15 cellular contexts compared by ENCODE assay signal in the genomic region with DNA sequence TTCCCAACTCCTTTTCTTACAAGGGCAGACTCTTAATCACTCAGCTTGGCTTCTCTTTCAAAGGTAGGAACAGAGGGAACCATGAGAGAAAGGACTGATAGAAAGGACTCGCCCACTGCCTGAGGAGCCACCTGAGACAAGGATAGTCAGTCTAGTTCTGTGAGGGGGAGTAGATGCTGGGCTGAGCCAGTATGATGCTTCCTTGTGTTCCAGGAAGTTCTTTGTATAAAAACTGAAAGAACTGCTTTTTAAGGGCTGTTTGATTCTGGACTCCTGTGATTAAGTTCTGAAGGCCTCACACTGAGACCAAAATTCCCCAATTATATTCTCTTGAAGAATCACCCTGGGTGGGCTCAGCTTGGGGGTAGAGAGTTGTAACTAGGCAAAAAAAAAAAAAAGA. TPM values are rescaled to one million over a fixed set of nuclear protein-coding genes. Genes with fewer than 3 reads are reported as not detected.
A peak's percentile ranks its signal among the peaks of the same experiment; 100 is the strongest.
DNase-seq lines count a peak whose midpoint lies in the region; TF ChIP-seq lines count a peak whose summit lies in the region.
"Had no signal": no experiment of that assay in that cellular context is flagged by ENCODE, and none has a peak within 500 bp of the region (broad histone marks: within the 10 kb centered on the region; RNA-seq: fewer than 3 reads in every experiment).

No MANE protein-coding gene starts in this region.

- H3K36me3 Mint-ChIP-seq in H9 (ENCODE audit: insufficient read depth in 1 of 3, low read depth in 3 of 3) = peaks cover 31 to 44% (median 43%) of the 10 kb centered on the region in 3 experiments
- no peaks in the 10 kb centered on the region for H3K36me3 Mint-ChIP-seq in neural crest cell (ENCODE audit: low read depth)

- no peak overlapping the region for H2AFZ ChIP-seq in H9 (ENCODE audit: low read length)

- H3K9ac ChIP-seq in H9 (ENCODE audit: extremely low read depth, insufficient read length, low read length) = peak overlapping the region; percentile 55

- no peaks in the 10 kb centered on the region for H3K27me3 Mint-ChIP-seq in H9 (ENCODE audit: low read depth)
- H3K27me3 Mint-ChIP-seq in neural crest cell (ENCODE audit: low read depth) = peaks cover 4% of the 10 kb centered on the region

- H3K9me3 Mint-ChIP-seq in H9 = no peaks in the 10 kb centered on the region
- H3K9me3 Mint-ChIP-seq in neural crest cell = peaks cover 2% of the 10 kb centered on the region
- H3K9me3 Mint-ChIP-seq: activated naive CD8-positive, alpha-beta T cell treated with anti-CD3 and anti-CD28 coated beads, Interleukin-2, amount 50 U/mL, for 24 hours; stimulated activated naive CD8-positive, alpha-beta T cell treated with anti-CD3 and anti-CD28 coated beads, Interleukin-15, Interleukin-2, amounts not matched to agents 100 ng/mL and 50 ng/mL, for 24 hours had no signal

- H3K27ac ChIP-seq in H9 (ENCODE audit: insufficient read length, low read depth, low read length) = peak overlapping the region; percentile 88
- H3K27ac ChIP-seq: lower lobe of right lung had no signal

- no peak overlapping the region for H2BK5ac ChIP-seq in H9 (ENCODE audit: insufficient read length, low read length)

- H2BK12ac ChIP-seq in H9 (ENCODE audit: insufficient read length, low read depth, low read length) = no peak overlapping the region

- H3K79me1 ChIP-seq in H9 (ENCODE audit: insufficient read depth, low read depth, low read length, poor library complexity, severe bottlenecking) = no peaks in the 10 kb centered on the region

- peaks cover 4% of the 10 kb centered on the region for H3K23me2 ChIP-seq in H9 (ENCODE audit: insufficient read length, low read depth, low read length, poor library complexity, severe bottlenecking)

- H3K4me1 Mint-ChIP-seq in H9 (peaks cover 65 to 68% of the 10 kb centered on the region in 2 experiments), neural crest cell (peaks cover 46% of the 10 kb centered on the region)
- H3K4me1 Mint-ChIP-seq: activated naive CD8-positive, alpha-beta T cell treated with anti-CD3 and anti-CD28 coated beads, Interleukin-2, amount 50 U/mL, for 24 hours had no signal

- no peak overlapping the region for H2BK15ac ChIP-seq in H9 (ENCODE audit: low read depth, low read length)

- no peaks in the 10 kb centered on the region for H4K20me1 ChIP-seq in H9 (ENCODE audit: control insufficient read depth, insufficient read depth, insufficient read length)

- H3T11ph ChIP-seq in H9 (ENCODE audit: low read length) = no peak overlapping the region

- no peak overlapping the region for H4K91ac ChIP-seq in H9 (ENCODE audit: insufficient read length, low read depth, low read length)

- peak overlapping the region; percentile 88 for H3K4me2 ChIP-seq in H9 (ENCODE audit: insufficient read depth, insufficient read length, low read length)

- peaks cover 14% of the 10 kb centered on the region; the same call in 1 of the 2 replicates for H3K79me2 ChIP-seq in H9 (ENCODE audit: insufficient read depth, low read length)

- H3K4ac ChIP-seq in H9 (ENCODE audit: low read depth, low read length) = no peak overlapping the region

- peaks cover 12% of the 10 kb centered on the region; the same call in 1 of the 2 replicates for H3K4me1 ChIP-seq in H9 (ENCODE audit: insufficient read depth, low read length)

- no peak overlapping the region for H2BK120ac ChIP-seq in H9 (ENCODE audit: low read depth, low read length, poor library complexity, severe bottlenecking)

- in situ Hi-C loops in SK-MEL-5 (cut with HindIII; ENCODE audit: low pct_unique_long_range_greater_than_20kb, low sequenced_read_pairs) = no loop called here
- in situ Hi-C loops in G401 (cut with HindIII; ENCODE audit: low sequenced_read_pairs) = no loop called here

- H3K23ac ChIP-seq in H9 (ENCODE audit: insufficient read length, low read depth, low read length) = no peak overlapping the region

- H2AK5ac ChIP-seq in H9 (ENCODE audit: insufficient read length, low read length) = no peak overlapping the region

- no peak overlapping the region for H4K8ac ChIP-seq in H9 (replicated peaks; ENCODE audit: insufficient read length, low read depth, low read length)

- peak; percentile 60 for DNase-seq in H9
- peak; percentile 14 for DNase-seq in SK-MEL-5 (ENCODE audit: low read depth, low spot score)
- DNase-seq in iPS DF 19.7 (ENCODE audit: low read depth, low spot score) = peak; percentile 84
- no peak for DNase-seq in neural crest cell (ENCODE audit: low read depth, low spot score)
- DNase-seq in ecto neural progenitor cell (ENCODE audit: low spot score) = no peak
- no peak for DNase-seq in SHP77 treated with DMSO at 0.1 percent for 48 hours (lab: John Stamatoyannopoulos, UW)
- no peak for DNase-seq in nucleus accumbens (lab: John Stamatoyannopoulos, UW)
- DNase-seq in G401 (ENCODE audit: low spot score) = no peak
- DNase-seq: activated naive CD8-positive, alpha-beta T cell treated with anti-CD3 and anti-CD28 coated beads, Interleukin-2, amount 50 U/mL, for 24 hours; erythroblast; lower lobe of right lung; stimulated activated CD4-positive, alpha-beta T cell treated with anti-CD3 and anti-CD28 coated beads, Interleukin-1b, Interleukin-23, amount 100 ng/mL, for 48 hours; SW 1271; trophoblast cell had no signal

- no peak overlapping the region for H2BK20ac ChIP-seq in H9 (ENCODE audit: low read depth, low read length, poor library complexity, severe bottlenecking)

- H3K4me3 Mint-ChIP-seq in H9 (peak overlapping the region; percentile 71 to 88), neural crest cell (no peak overlapping the region)
- H3K4me3 Mint-ChIP-seq: activated naive CD8-positive, alpha-beta T cell treated with anti-CD3 and anti-CD28 coated beads, Interleukin-2, amount 50 U/mL, for 24 hours; stimulated activated naive CD8-positive, alpha-beta T cell treated with anti-CD3 and anti-CD28 coated beads, Interleukin-15, Interleukin-2, amounts not matched to agents 100 ng/mL and 50 ng/mL, for 24 hours had no signal

- H3K27ac Mint-ChIP-seq in H9 (peak overlapping the region; percentile 92 to 97 (median 97)), neural crest cell (ENCODE audit: unreplicated experiment) (peak overlapping the region; percentile 83)
- H3K27ac Mint-ChIP-seq: activated naive CD8-positive, alpha-beta T cell treated with anti-CD3 and anti-CD28 coated beads, Interleukin-2, amount 50 U/mL, for 24 hours; stimulated activated naive CD8-positive, alpha-beta T cell treated with anti-CD3 and anti-CD28 coated beads, Interleukin-15, Interleukin-2, amounts not matched to agents 100 ng/mL and 50 ng/mL, for 24 hours had no signal

- WGBS in H9 (ENCODE audit: extremely low coverage, insufficient read length, low lambda C conversion rate) = no CpG with 5 or more reads among the region's 1 CpG

- no peak overlapping the region for H3K14ac ChIP-seq in H9 (ENCODE audit: insufficient read depth, low read length)

- H3K27me3 ChIP-seq in H9 (ENCODE audit: insufficient read depth, low read length) = no peaks in the 10 kb centered on the region

- TF ChIP-seq CTCF in H9 (conservative IDR thresholded peaks at IDR 0.05) (no peak), neural crest cell (conservative IDR thresholded peaks at IDR 0.05) (no peak)

- peak overlapping the region; percentile 32 for H3K18ac ChIP-seq in H9 (ENCODE audit: insufficient read length, low read depth, low read length)

- H3K9me3 ChIP-seq in H9 (ENCODE audit: control insufficient read depth, low read depth, low read length) = no peaks in the 10 kb centered on the region
- H3K9me3 ChIP-seq: lower lobe of right lung had no signal

- H4K5ac ChIP-seq in H9 (ENCODE audit: insufficient read length, low read depth, low read length) = no peak overlapping the region

- no peak overlapping the region for H3K56ac ChIP-seq in H9 (ENCODE audit: insufficient read length, low read depth, low read length)

RNA-seq across cellular contexts. Expression of a gene that starts 51.1 kb away (rescaled TPM):
- total RNA-seq in H9 (2021) = 510 and 515 TPM in 2 replicates
- 13.0 and 16.5 TPM in 2 replicates for total RNA-seq in SK-MEL-5 (2014; rRNA removed; shearing (Covaris generic))
- 29.4 and 37.7 TPM in 2 replicates for polyA plus RNA-seq in SK-MEL-5 (2015; cell fraction: cytosol; rRNA removed)
- polyA plus RNA-seq in SK-MEL-5 (2015; cell fraction: nucleus; rRNA removed) = 21.6 and 31.0 TPM in 2 replicates
- total RNA-seq in neural crest cell = 98.9 and 102 TPM in 2 replicates
- total RNA-seq in G401 (2014; rRNA removed; shearing (Covaris generic)) = 0.58 TPM in 1 of 2 replicates, not detected in the other

Comparison
In these comparisons a context has a peak if more than half of its experiments do, and no peak if none do; other contexts are left out.
1. DNase-seq: peak in H9 (single experiment), SK-MEL-5 (single experiment) and iPS DF 19.7 (single experiment); none in neural crest cell (single experiment), ecto neural progenitor cell (single experiment), SHP77 treated with DMSO at 0.1 percent for 48 hours (single experiment), nucleus accumbens (0 of 56) and G401 (single experiment).